In genomic region chr5:32476891-32477290, GRCh38 we compare ENCODE assay signal across 35 cellular contexts.
"Had no signal": no experiment of that assay in that cellular context is flagged by ENCODE, and none has a peak within 500 bp of the region (broad histone marks: within the 10 kb centered on the region; RNA-seq: fewer than 3 reads in every experiment).

No MANE protein-coding gene starts in this region.

- H3K27ac ChIP-seq: brain microvascular endothelial cell, epithelial cell of prostate, esophagus squamous epithelium, gastroesophageal sphincter, heart right ventricle, hepatocyte had no signal

- H3K36me3 Mint-ChIP-seq: activated CD4-positive, alpha-beta memory T cell treated with anti-CD3 and anti-CD28 coated beads for 36 hours; activated CD8-positive, alpha-beta memory T cell treated with anti-CD3 and anti-CD28 coated beads, Interleukin-2, amount 10 ng/mL, durations not matched to agents 7 days and 5 days had no signal

- FAIRE-seq: astrocyte, bronchial epithelial cell, colon, endometrium, endothelial cell of umbilical vein had no signal

- H3K4me1 Mint-ChIP-seq: activated CD4-positive, alpha-beta T cell treated with anti-CD3 and anti-CD28 coated beads for 36 hours; activated CD4-positive, alpha-beta T cell treated with anti-CD3 and anti-CD28 coated beads, Interleukin-2, amount 10 ng/mL, durations not matched to agents 24 days and 14 days; activated CD8-positive, alpha-beta memory T cell treated with anti-CD3 and anti-CD28 coated beads, Interleukin-2, amount 10 ng/mL, durations not matched to agents 7 days and 5 days; activated T-helper 17 cell treated with anti-CD3 and anti-CD28 coated beads, Interleukin-2, amount 50 U/mL, for 72 hours had no signal

- H3K4me3 ChIP-seq: esophagus squamous epithelium, gastroesophageal sphincter, heart right ventricle, hepatocyte had no signal

- H3K9me3 ChIP-seq: esophagus squamous epithelium, gastroesophageal sphincter, heart right ventricle had no signal

- DNase-seq: activated CD4-positive, alpha-beta memory T cell treated with anti-CD3 and anti-CD28 coated beads for 36 hours; activated CD4-positive, alpha-beta T cell treated with anti-CD3 and anti-CD28 coated beads for 36 hours; activated CD4-positive, alpha-beta T cell treated with anti-CD3 and anti-CD28 coated beads, Interleukin-2, amount 10 ng/mL, durations not matched to agents 24 days and 14 days; activated CD4-positive, CD25-positive, alpha-beta regulatory T cell; activated CD4-positive, CD25-positive, alpha-beta regulatory T cell treated with anti-CD3 and anti-CD28 coated beads, Interleukin-2, amount 50 U/mL, for 72 hours; activated CD8-positive, alpha-beta memory T cell treated with anti-CD3 and anti-CD28 coated beads, Interleukin-2, amount 10 ng/mL, durations not matched to agents 7 days and 5 days; activated CD8-positive, alpha-beta memory T cell treated with anti-CD3 and anti-CD28 coated beads, Interleukin-2, amount 50 U/mL, for 4 hours; activated CD8-positive, alpha-beta T cell treated with anti-CD3 and anti-CD28 coated beads, Interleukin-2, amount 10 ng/mL, durations not matched to agents 7 days and 5 days; activated effector memory CD4-positive, alpha-beta T cell treated with Interleukin-2 at 50 U/mL for 16 hours; activated gamma-delta T cell treated with Interleukin-2 at 50 U/mL for 16 hours; activated naive CD4-positive, alpha-beta T cell treated with anti-CD3 and anti-CD28 coated beads, Interleukin-2, amount 50 U/mL, for 16 hours; activated naive CD4-positive, alpha-beta T cell treated with Interleukin-2 at 50 U/mL for 16 hours; activated T-cell treated with anti-CD3 and anti-CD28 coated beads, Interleukin-2, amount 50 U/mL, for 1 hour; amniotic stem cell; anterior cingulate cortex; brain microvascular endothelial cell; caudate nucleus; cortex of kidney; dermis blood vessel endothelial cell; effector CD8-positive, alpha-beta T cell; esophagus squamous epithelium; foreskin melanocyte; heart right ventricle; T1000 had no signal

- H3K79me2 ChIP-seq: hepatocyte had no signal

- H3K27ac Mint-ChIP-seq: activated CD4-positive, alpha-beta memory T cell treated with anti-CD3 and anti-CD28 coated beads for 36 hours; activated CD4-positive, alpha-beta T cell treated with anti-CD3 and anti-CD28 coated beads for 36 hours; activated CD4-positive, alpha-beta T cell treated with anti-CD3 and anti-CD28 coated beads, Interleukin-2, amount 10 ng/mL, durations not matched to agents 24 days and 14 days; activated CD8-positive, alpha-beta memory T cell treated with anti-CD3 and anti-CD28 coated beads, Interleukin-2, amount 10 ng/mL, durations not matched to agents 7 days and 5 days; activated CD8-positive, alpha-beta T cell treated with anti-CD3 and anti-CD28 coated beads, Interleukin-2, amount 10 ng/mL, durations not matched to agents 7 days and 5 days; activated naive CD8-positive, alpha-beta T cell; activated T-helper 17 cell treated with anti-CD3 and anti-CD28 coated beads, Interleukin-2, amount 50 U/mL, for 72 hours; T-helper 1 cell treated with Interleukin-12 subunit alpha and Interleukin-12 subunit beta and Interleukin-4 antibody, amounts not matched to agents 30 μg/mL and 1 μg/mL, for 36 hours had no signal

- H3K27me3 ChIP-seq: brain microvascular endothelial cell, esophagus squamous epithelium, gastroesophageal sphincter, heart right ventricle, hepatocyte had no signal

- H3K4me3 Mint-ChIP-seq: activated CD4-positive, alpha-beta memory T cell treated with anti-CD3 and anti-CD28 coated beads for 36 hours; activated CD4-positive, alpha-beta T cell treated with anti-CD3 and anti-CD28 coated beads for 36 hours; activated CD4-positive, alpha-beta T cell treated with anti-CD3 and anti-CD28 coated beads, Interleukin-2, amount 10 ng/mL, durations not matched to agents 24 days and 14 days; activated CD8-positive, alpha-beta memory T cell treated with anti-CD3 and anti-CD28 coated beads, Interleukin-2, amount 10 ng/mL, durations not matched to agents 7 days and 5 days; activated CD8-positive, alpha-beta T cell treated with anti-CD3 and anti-CD28 coated beads, Interleukin-2, amount 10 ng/mL, durations not matched to agents 7 days and 5 days; activated naive CD8-positive, alpha-beta T cell; activated T-helper 17 cell treated with anti-CD3 and anti-CD28 coated beads, Interleukin-2, amount 50 U/mL, for 72 hours; T-helper 1 cell treated with Interleukin-12 subunit alpha and Interleukin-12 subunit beta and Interleukin-4 antibody, amounts not matched to agents 30 μg/mL and 1 μg/mL, for 36 hours had no signal

- H3K36me3 ChIP-seq: brain microvascular endothelial cell, esophagus squamous epithelium, gastroesophageal sphincter, heart right ventricle had no signal

- H3K4me1 ChIP-seq: esophagus squamous epithelium, gastroesophageal sphincter, heart right ventricle had no signal

- H3K9me3 Mint-ChIP-seq: activated CD4-positive, alpha-beta memory T cell treated with anti-CD3 and anti-CD28 coated beads for 36 hours; activated CD4-positive, alpha-beta T cell treated with anti-CD3 and anti-CD28 coated beads, Interleukin-2, amount 10 ng/mL, durations not matched to agents 24 days and 14 days; activated T-helper 17 cell treated with anti-CD3 and anti-CD28 coated beads, Interleukin-2, amount 50 U/mL, for 72 hours; T-helper 1 cell treated with Interleukin-12 subunit alpha and Interleukin-12 subunit beta and Interleukin-4 antibody, amounts not matched to agents 30 μg/mL and 1 μg/mL, for 36 hours had no signal

- H3K27me3 Mint-ChIP-seq: activated CD4-positive, alpha-beta memory T cell treated with anti-CD3 and anti-CD28 coated beads for 36 hours; activated CD4-positive, alpha-beta T cell treated with anti-CD3 and anti-CD28 coated beads for 36 hours; activated CD8-positive, alpha-beta memory T cell treated with anti-CD3 and anti-CD28 coated beads, Interleukin-2, amount 10 ng/mL, durations not matched to agents 7 days and 5 days; activated naive CD8-positive, alpha-beta T cell; activated T-helper 17 cell treated with anti-CD3 and anti-CD28 coated beads, Interleukin-2, amount 50 U/mL, for 72 hours had no signal

- H3K4me2 ChIP-seq: hepatocyte had no signal

- ATAC-seq: activated CD4-positive, alpha-beta T cell treated with anti-CD3 and anti-CD28 coated beads for 36 hours; activated CD8-positive, alpha-beta memory T cell treated with anti-CD3 and anti-CD28 coated beads, Interleukin-2, amount 10 ng/mL, durations not matched to agents 7 days and 5 days; activated CD8-positive, alpha-beta T cell treated with anti-CD3 and anti-CD28 coated beads, Interleukin-2, amount 10 ng/mL, durations not matched to agents 7 days and 5 days; activated T-helper 17 cell treated with anti-CD3 and anti-CD28 coated beads, Interleukin-2, amount 50 U/mL, for 72 hours; gastroesophageal sphincter; heart right ventricle had no signal
